8 cellular contexts compared by ENCODE assay signal in genomic region chr19:9914001-9914314, GRCh38. TPM values are rescaled to one million over a fixed set of nuclear protein-coding genes. Genes with fewer than 3 reads are reported as not detected.
DNase-seq lines count a peak whose midpoint lies in the region; ATAC-seq and TF ChIP-seq lines count a peak whose summit lies in the region.

No MANE protein-coding gene starts in this region.

- CTCF ChIA-PET in activated CD4-positive, alpha-beta memory T cell treated with anti-CD3 and anti-CD28 coated beads for 36 hours (lab: Charles Lee), result no interaction called here

- H3K9me3 Mint-ChIP-seq in activated CD4-positive, alpha-beta memory T cell treated with anti-CD3 and anti-CD28 coated beads for 36 hours, result no peaks in the 10 kb centered on the region
- H3K9me3 Mint-ChIP-seq in glutamatergic neuron (ENCODE audit: unreplicated experiment), result peaks cover 9% of the 10 kb centered on the region

- H3K27ac Mint-ChIP-seq in activated CD4-positive, alpha-beta memory T cell treated with anti-CD3 and anti-CD28 coated beads for 36 hours, result no peak overlapping the region
- H3K27ac Mint-ChIP-seq in glutamatergic neuron (ENCODE audit: unreplicated experiment), result no peak overlapping the region

- peak overlapping the region; percentile 42 for H3K4me3 ChIP-seq in retinal pigment epithelial cell (ENCODE audit: low read length)

- POLR2A ChIA-PET in activated CD4-positive, alpha-beta memory T cell treated with anti-CD3 and anti-CD28 coated beads for 36 hours (lab: Charles Lee), result no interaction called here

- intact Hi-C loops in activated CD4-positive, alpha-beta memory T cell treated with anti-CD3 and anti-CD28 coated beads for 36 hours (cut with micrococcal nuclease), result loop anchor here (1.0 to 10.0 kb wide), 3 partner anchors 66 to 289 kb away; partner anchors contain the start of genes PIN1 and ZNF561
- intact Hi-C loops in left colon (cut with DNase I, micrococcal nuclease), result no loop called here

- peak overlapping the region; percentile 62 for H3K4me3 Mint-ChIP-seq in activated CD4-positive, alpha-beta memory T cell treated with anti-CD3 and anti-CD28 coated beads for 36 hours
- peak overlapping the region; percentile 83 for H3K4me3 Mint-ChIP-seq in glutamatergic neuron (ENCODE audit: unreplicated experiment)

- no peak for ATAC-seq in left colon
- ATAC-seq in GM19467 (IDR thresholded peaks at IDR 0.05; ENCODE audit: unreplicated experiment), result no peak

- H3K36me3 Mint-ChIP-seq in activated CD4-positive, alpha-beta memory T cell treated with anti-CD3 and anti-CD28 coated beads for 36 hours, result no peaks in the 10 kb centered on the region
- H3K36me3 Mint-ChIP-seq in glutamatergic neuron (ENCODE audit: unreplicated experiment), result no peaks in the 10 kb centered on the region

- DNase-seq in GM13977 (ENCODE audit: low spot score), result peak; percentile 56
- no peak for DNase-seq in activated CD4-positive, alpha-beta memory T cell treated with anti-CD3 and anti-CD28 coated beads for 36 hours
- no peak for DNase-seq in glutamatergic neuron
- DNase-seq in retinal pigment epithelial cell (ENCODE audit: low read depth), result no peak
- no peak for DNase-seq in NCI-H1105 treated with DMSO at 0.1 percent for 48 hours (lab: John Stamatoyannopoulos, UW)
- no peak for DNase-seq in left colon
- no peak for DNase-seq in NCI-H1092 treated with DMSO at 0.1 percent for 48 hours (lab: John Stamatoyannopoulos, UW)

- H3K4me1 Mint-ChIP-seq in activated CD4-positive, alpha-beta memory T cell treated with anti-CD3 and anti-CD28 coated beads for 36 hours (ENCODE audit: low read depth), result peaks cover 5% of the 10 kb centered on the region
- peaks cover 10% of the 10 kb centered on the region for H3K4me1 Mint-ChIP-seq in glutamatergic neuron (ENCODE audit: low read depth, unreplicated experiment)

- peaks cover 23% of the 10 kb centered on the region for H3K27me3 Mint-ChIP-seq in activated CD4-positive, alpha-beta memory T cell treated with anti-CD3 and anti-CD28 coated beads for 36 hours
- peaks cover 6% of the 10 kb centered on the region for H3K27me3 Mint-ChIP-seq in glutamatergic neuron (ENCODE audit: unreplicated experiment)

- in situ Hi-C loops in GM13977 (cut with MboI; ENCODE audit: low pct_unique_long_range_greater_than_20kb, low sequenced_read_pairs, unreplicated experiment), result no loop called here

- TF ChIP-seq CTCF in GM13977 (IDR thresholded peaks at IDR 0.05; ENCODE audit: extremely low read depth, insufficient read depth, missing control alignments) (no peak), glutamatergic neuron (IDR thresholded peaks at IDR 0.05; ENCODE audit: partially characterized antibody, unreplicated experiment) (no peak), retinal pigment epithelial cell (conservative IDR thresholded peaks at IDR 0.05; ENCODE audit: low read depth, low read length) (no peak)

RNA-seq across cellular contexts. Expression of gene OLFM2, which starts 22.4 kb away (rescaled TPM):
- under 1 TPM; 0.58 to 0.59 TPM for total RNA-seq in activated CD4-positive, alpha-beta memory T cell treated with anti-CD3 and anti-CD28 coated beads for 36 hours
- total RNA-seq in glutamatergic neuron (ENCODE audit: unreplicated experiment) (19.5 TPM), left colon (1 to 10 TPM; 1.6 to 1.9 TPM)
